Comparison of ENCODE assay signal across 9 cellular contexts in the genomic region with DNA sequence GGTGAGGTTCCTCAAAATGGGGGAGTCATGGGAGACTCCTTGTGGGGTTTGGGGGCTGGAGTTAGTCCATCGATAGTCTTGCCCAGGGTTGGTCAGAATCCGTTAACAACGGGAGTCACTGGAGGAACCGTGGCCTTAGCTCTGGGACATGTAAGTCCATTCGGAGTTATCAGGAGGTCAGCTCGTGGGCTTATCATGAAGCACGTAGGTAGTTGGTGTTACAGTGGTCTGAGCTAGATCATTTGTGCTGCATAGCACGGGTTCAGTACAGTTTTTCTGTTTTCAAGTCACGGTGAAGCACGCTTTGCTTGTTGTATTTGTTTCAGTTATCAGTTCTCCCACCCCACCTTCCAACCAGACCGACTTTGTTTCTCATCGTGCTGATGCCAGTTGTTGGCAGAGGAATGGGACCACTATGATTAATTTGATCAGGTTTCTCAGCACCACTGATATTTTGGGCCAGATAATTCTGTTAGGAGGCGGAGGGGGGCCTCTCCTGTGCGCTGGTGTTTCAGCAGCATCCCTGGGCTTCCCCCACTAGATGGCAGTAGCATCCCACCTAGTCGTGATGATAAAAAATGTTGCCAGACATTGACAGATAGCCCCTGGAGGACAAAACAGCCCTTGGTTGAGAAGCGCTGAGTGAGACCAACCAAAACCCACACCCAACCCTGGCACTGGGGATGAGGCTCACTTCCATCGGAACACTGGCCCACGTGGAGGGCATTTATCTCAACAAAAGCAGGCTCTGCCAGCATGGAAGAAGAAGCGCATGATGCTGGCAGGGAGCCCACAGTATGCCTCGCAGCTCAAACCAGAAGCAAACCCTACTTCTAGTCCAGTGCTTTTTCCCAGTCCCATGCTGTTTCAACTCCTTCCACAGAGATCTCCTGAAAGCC. TPM values are rescaled to one million over a fixed set of nuclear protein-coding genes. Genes with fewer than 3 reads are reported as not detected.
DNase-seq lines count a peak whose midpoint lies in the region; ATAC-seq and TF ChIP-seq lines count a peak whose summit lies in the region.
"Had no signal": no experiment of that assay in that cellular context is flagged by ENCODE, and none has a peak within 500 bp of the region (broad histone marks: within the 10 kb centered on the region; RNA-seq: fewer than 3 reads in every experiment).

No MANE protein-coding gene starts in this region.

- H3K9ac ChIP-seq in Karpas-422 (ENCODE audit: low read length) (no peak overlapping the region), neuronal stem cell (ENCODE audit: low read depth, low read length, poor library complexity) (no peak overlapping the region), stomach smooth muscle (ENCODE audit: low read length in 2 of 2) (peak overlapping the region in 1 of 2 donors; percentile 29)

- no peak overlapping the region for H3K14ac ChIP-seq in neuronal stem cell (ENCODE audit: low read length)

- H3K36me3 ChIP-seq in Karpas-422 (ENCODE audit: insufficient read depth, low read length) (no peaks in the 10 kb centered on the region), neuronal stem cell (replicated peaks in 1 of 2; ENCODE audit: control insufficient read depth in 2 of 2, insufficient read depth in 2 of 2, low read length in 2 of 2) (peaks cover 0 to 2% of the 10 kb centered on the region in 2 donors), stomach smooth muscle (ENCODE audit: control insufficient read depth in 2 of 2, insufficient read depth in 2 of 2, low read length in 2 of 2) (no peaks in the 10 kb centered on the region)

- H3K9me3 ChIP-seq in Karpas-422 (ENCODE audit: low read length), result no peaks in the 10 kb centered on the region
- H3K9me3 ChIP-seq in neuronal stem cell (replicated peaks in 1 of 2; ENCODE audit: control insufficient read depth in 2 of 2, insufficient read depth in 1 of 2, low read depth in 1 of 2, low read length in 2 of 2), result no peaks in the 10 kb centered on the region
- no peaks in the 10 kb centered on the region for H3K9me3 ChIP-seq in stomach smooth muscle (ENCODE audit: control insufficient read depth in 2 of 2, low read length in 2 of 2)

- H3K4me3 ChIP-seq in GM12865 (ENCODE audit: low read depth, low read length) (no peak overlapping the region), Karpas-422 (ENCODE audit: low read length) (no peak overlapping the region), fibroblast of villous mesenchyme (ENCODE audit: low read depth, low read length) (peak overlapping the region; percentile 34), neuronal stem cell (ENCODE audit: low read length in 2 of 2) (no peak overlapping the region), stomach smooth muscle (ENCODE audit: low read length in 2 of 2) (peak overlapping the region; percentile 54 to 72)

- H3K4ac ChIP-seq in neuronal stem cell (ENCODE audit: low read length), result no peak overlapping the region

- no peak overlapping the region for H4K8ac ChIP-seq in neuronal stem cell (ENCODE audit: low read depth, low read length)

- H3K4me2 ChIP-seq in Karpas-422 (ENCODE audit: low read depth, low read length, poor library complexity, severe bottlenecking), result no peak overlapping the region
- H3K4me2 ChIP-seq in neuronal stem cell (ENCODE audit: insufficient read depth, low read length, poor library complexity, severe bottlenecking), result no peak overlapping the region

- DNase-seq in GM12865 (ENCODE audit: low read depth) (peak; percentile 84), Karpas-422 (peak; percentile 93), RWPE1 (ENCODE audit: low spot score) (peak; percentile 86), fibroblast of villous mesenchyme (ENCODE audit: low read depth) (peak; percentile 75), neuronal stem cell (ENCODE audit: low spot score) (peak; percentile 78)
- DNase-seq in activated T-helper 9 cell treated with anti-CD3 and anti-CD28 coated beads, Interleukin-2, amount 50 U/mL, for 16 hours (ENCODE audit: low read depth), result peak; percentile 70

- H3K18ac ChIP-seq in neuronal stem cell (ENCODE audit: low read length), result no peak overlapping the region

- H3K4me1 ChIP-seq in Karpas-422 (ENCODE audit: low read length) (peaks cover 52% of the 10 kb centered on the region), neuronal stem cell (ENCODE audit: control insufficient read depth in 2 of 2, insufficient read depth in 1 of 2, low read depth in 1 of 2, low read length in 2 of 2) (peaks cover 5 to 22% of the 10 kb centered on the region in 2 donors), stomach smooth muscle (ENCODE audit: control insufficient read depth, insufficient read depth, low read length) (peaks cover 60% of the 10 kb centered on the region)

- POLR2A ChIA-PET in RWPE1 (lab: Yijun Ruan, JAX; ENCODE audit: low non-redundant PET), result no interaction called here

- no peaks in the 10 kb centered on the region for H3K79me1 ChIP-seq in neuronal stem cell (ENCODE audit: low read depth, low read length)

- peaks cover 28% of the 10 kb centered on the region for H3K79me2 ChIP-seq in Karpas-422 (ENCODE audit: low read length)

- H3K27ac ChIP-seq in Karpas-422 (ENCODE audit: low read length), result no peak overlapping the region; the same call in 1 of the 2 replicates
- H3K27ac ChIP-seq in RWPE1, result no peak overlapping the region
- no peak overlapping the region for H3K27ac ChIP-seq in neuronal stem cell (replicated peaks; ENCODE audit: low read length)
- H3K27ac ChIP-seq in stomach smooth muscle (ENCODE audit: low read length), result no peak overlapping the region

- no peaks in the 10 kb centered on the region for H3K9me2 ChIP-seq in Karpas-422 (replicated peaks; ENCODE audit: insufficient read depth, low read length)

- H2AFZ ChIP-seq in Karpas-422 (ENCODE audit: low read length) (peak overlapping the region; percentile 80), neuronal stem cell (ENCODE audit: low read length) (peak overlapping the region; percentile 70)

- no peak overlapping the region for H2AK5ac ChIP-seq in neuronal stem cell (ENCODE audit: low read depth, low read length)

- CTCF ChIA-PET in RWPE1 (lab: Yijun Ruan, JAX), result interaction anchor here (0.5 to 3.7 kb wide), 12 partner anchors 12 to 1646 kb away, joined by 3 to 53 read pairs (median 4); a partner anchor contains a TSS

- TF ChIP-seq CTCF in GM12865 (IDR thresholded peaks at IDR 0.05; ENCODE audit: insufficient read depth, low read depth, low read length, missing control alignments), result peak; percentile 87
- TF ChIP-seq CTCF in RWPE1 (conservative IDR thresholded peaks at IDR 0.05; ENCODE audit: low read depth), result peak; percentile 98
- peak; percentile 93 for TF ChIP-seq CTCF in fibroblast of villous mesenchyme (IDR thresholded peaks at IDR 0.05; ENCODE audit: insufficient read depth, low read depth, low read length)

- no peak overlapping the region for H2BK120ac ChIP-seq in neuronal stem cell (ENCODE audit: low read depth, low read length)

- no peak overlapping the region for H2BK5ac ChIP-seq in neuronal stem cell (ENCODE audit: low read length)

- H3K23ac ChIP-seq in neuronal stem cell (ENCODE audit: low read depth, low read length, poor library complexity), result no peak overlapping the region

- no peak overlapping the region for H2BK12ac ChIP-seq in neuronal stem cell (ENCODE audit: low read length)

- H4K91ac ChIP-seq in neuronal stem cell (ENCODE audit: low read depth, low read length, poor library complexity), result no peak overlapping the region

- no CpG with 5 or more reads among the region's 20 CpGs for WGBS in neuronal stem cell (ENCODE audit: extremely low coverage in 2 of 2, insufficient read length in 2 of 2, insufficient replicate concordance in 1 of 2), 2 donors

- H3K27me3 ChIP-seq in Karpas-422 (ENCODE audit: low read length) (no peaks in the 10 kb centered on the region), neuronal stem cell (ENCODE audit: control insufficient read depth in 3 of 3, insufficient read depth in 3 of 3, low read depth in 1 of 3, low read length in 3 of 3) (peaks cover 0 to 24% (median 2%) of the 10 kb centered on the region in 3 experiments), stomach smooth muscle (ENCODE audit: control insufficient read depth in 1 of 2, insufficient read depth in 2 of 2, low read length in 2 of 2) (no peaks in the 10 kb centered on the region)

- ATAC-seq in HG03571 (IDR thresholded peaks at IDR 0.05; ENCODE audit: unreplicated experiment), result no peak

- H4K20me1 ChIP-seq in Karpas-422 (ENCODE audit: insufficient read depth, low read depth, low read length), result peaks cover 6% of the 10 kb centered on the region

- no peak overlapping the region for H2BK15ac ChIP-seq in neuronal stem cell (ENCODE audit: low read length)

RNA-seq across cellular contexts. Expression of a gene that starts 2.2 kb away (rescaled TPM):
- total RNA-seq in Karpas-422 (2014; rRNA removed; shearing (Covaris generic); ENCODE audit: low replicate concordance), result 35.6 and 41.5 TPM in 2 replicates
- total RNA-seq in fibroblast of villous mesenchyme, result 72.2 and 81.2 TPM in 2 replicates
- 56.3 TPM for polyA plus RNA-seq in neuronal stem cell (2013, experiment 1 of 2)
- 57.5 TPM for polyA plus RNA-seq in neuronal stem cell (2013, experiment 2 of 2)

RNA-seq across cellular contexts. Expression of a gene that starts 45.6 kb away (rescaled TPM):
- not detected in 2 replicates for total RNA-seq in Karpas-422 (2014; rRNA removed; shearing (Covaris generic); ENCODE audit: low replicate concordance)
- total RNA-seq in fibroblast of villous mesenchyme, result not detected in 2 replicates
- not detected for polyA plus RNA-seq in neuronal stem cell (2013, experiment 1 of 2)
- polyA plus RNA-seq in neuronal stem cell (2013, experiment 2 of 2), result not detected
- total RNA-seq: urinary bladder had no signal

Comparison
In these comparisons a context has a peak if more than half of its experiments do, and no peak if none do; other contexts are left out.
1. H3K4me3 ChIP-seq: peak in fibroblast of villous mesenchyme (single experiment) and stomach smooth muscle (2 of 2); none in GM12865 (single experiment), Karpas-422 (single experiment) and neuronal stem cell (0 of 2).
2. Peak in every context shown above with its lines, with median percentiles within 50 percentile points of each other: DNase-seq and CTCF ChIP-seq.